ENCODE assay signal across 12 cellular contexts in genomic region chr2:16661536-16661935, GRCh38.
"Had no signal": no experiment of that assay in that cellular context is flagged by ENCODE, and none has a peak within 500 bp of the region (broad histone marks: within the 10 kb centered on the region; RNA-seq: fewer than 3 reads in every experiment).

No MANE protein-coding gene starts in this region.

- H3K9me3 Mint-ChIP-seq: activated naive CD4-positive, alpha-beta T cell treated with anti-CD3 and anti-CD28 coated beads for 36 hours; activated naive CD8-positive, alpha-beta T cell treated with anti-CD3 and anti-CD28 coated beads, Interleukin-2, amount 50 U/mL, for 24 hours; activated T-helper 17 cell treated with anti-CD3 and anti-CD28 coated beads, Interleukin-2, amount 50 U/mL, for 72 hours; endodermal cell; neural progenitor cell had no signal

- H3K4me3 Mint-ChIP-seq: activated naive CD4-positive, alpha-beta T cell treated with anti-CD3 and anti-CD28 coated beads for 36 hours; activated naive CD8-positive, alpha-beta T cell treated with anti-CD3 and anti-CD28 coated beads, Interleukin-2, amount 50 U/mL, for 24 hours; activated T-helper 17 cell treated with anti-CD3 and anti-CD28 coated beads, Interleukin-2, amount 50 U/mL, for 72 hours; endodermal cell; neural progenitor cell had no signal

- H3K27ac Mint-ChIP-seq: activated naive CD4-positive, alpha-beta T cell treated with anti-CD3 and anti-CD28 coated beads for 36 hours; activated naive CD8-positive, alpha-beta T cell treated with anti-CD3 and anti-CD28 coated beads, Interleukin-2, amount 50 U/mL, for 24 hours; activated T-helper 17 cell treated with anti-CD3 and anti-CD28 coated beads, Interleukin-2, amount 50 U/mL, for 72 hours; endodermal cell; neural progenitor cell had no signal

- ATAC-seq: activated naive CD8-positive, alpha-beta T cell treated with anti-CD3 and anti-CD28 coated beads, Interleukin-2, amount 50 U/mL, for 24 hours; activated T-helper 17 cell treated with anti-CD3 and anti-CD28 coated beads, Interleukin-2, amount 50 U/mL, for 72 hours; right lobe of liver had no signal

- H3K36me3 Mint-ChIP-seq: neural progenitor cell had no signal

- DNase-seq: activated naive CD4-positive, alpha-beta T cell treated with anti-CD3 and anti-CD28 coated beads for 36 hours; activated naive CD8-positive, alpha-beta T cell treated with anti-CD3 and anti-CD28 coated beads, Interleukin-2, amount 50 U/mL, for 24 hours; erythroblast; left ventricle myocardium inferior; mesendoderm; right lobe of liver; stimulated activated CD4-positive, alpha-beta T cell treated with anti-CD3 and anti-CD28 coated beads, Interleukin-2, amount 100 ng/mL, for 24 hours; SW 1271; tibial artery had no signal
